Comparison of ENCODE assay signal across 8 cellular contexts in genomic region chr3:141644931-141645330, GRCh38.
A peak's percentile ranks its signal among the peaks of the same experiment; 100 is the strongest.
DNase-seq lines count a peak whose midpoint lies in the region; ATAC-seq and TF ChIP-seq lines count a peak whose summit lies in the region.

No MANE protein-coding gene starts in this region.

- TF ChIP-seq POLR2A in transverse colon (IDR thresholded peaks at IDR 0.05), result no peak

- H3K9me2 ChIP-seq in OCI-LY7 (ENCODE audit: insufficient read depth, low read length), result no peaks in the 10 kb centered on the region

- DNase-seq in NCI-H2081 (lab: John Stamatoyannopoulos, UW), result peak; percentile 28 to 61
- no peak for DNase-seq in NCI-H2081 treated with DMSO at 0.1 percent for 48 hours (lab: John Stamatoyannopoulos, UW)
- DNase-seq in OCI-LY7 (ENCODE audit: low spot score), result peak; percentile 70
- peak; percentile 65 for DNase-seq in activated T-cell treated with anti-CD3 and anti-CD28 coated beads for 48 hours (ENCODE audit: low read depth)
- peak; percentile 74 for DNase-seq in fibroblast of pulmonary artery (ENCODE audit: low read depth)
- DNase-seq in osteoblast (ENCODE audit: insufficient read length, low spot score, missing footprints), result no peak
- DNase-seq in transverse colon, result peak; percentile 87

- intact Hi-C loops in OCI-LY7 (cut with micrococcal nuclease; ENCODE audit: unreplicated experiment), result loop anchor here (1.0 to 5.0 kb wide), 2 partner anchors 68 to 185 kb away; no protein-coding TSS in a partner anchor
- intact Hi-C loops in transverse colon (cut with DNase I; ENCODE audit: low total_unique reads), result no loop called here

- no peaks in the 10 kb centered on the region for H3K36me3 ChIP-seq in OCI-LY7 (ENCODE audit: insufficient read depth, low read length)
- no peaks in the 10 kb centered on the region for H3K36me3 ChIP-seq in osteoblast (ENCODE audit: insufficient read depth, low read length)
- no peaks in the 10 kb centered on the region for H3K36me3 ChIP-seq in transverse colon

- no peaks in the 10 kb centered on the region for H4K20me1 ChIP-seq in OCI-LY7 (ENCODE audit: insufficient read depth, low read length)
- no peaks in the 10 kb centered on the region for H4K20me1 ChIP-seq in osteoblast (ENCODE audit: insufficient read depth, low read length)

- H3K9me3 ChIP-seq in OCI-LY7 (ENCODE audit: low read length) (no peaks in the 10 kb centered on the region), osteoblast (ENCODE audit: low read depth, low read length) (no peaks in the 10 kb centered on the region), transverse colon (no peaks in the 10 kb centered on the region)

- H3K4me1 ChIP-seq in OCI-LY7 (ENCODE audit: insufficient read depth, low read length, poor library complexity, severe bottlenecking) (no peaks in the 10 kb centered on the region), osteoblast (ENCODE audit: insufficient read depth, low read length) (peaks cover 12% of the 10 kb centered on the region), transverse colon (peaks cover 0 to 22% (median 3%) of the 10 kb centered on the region in 4 donors)

- H2AFZ ChIP-seq in OCI-LY7 (ENCODE audit: low read length) (no peak overlapping the region), osteoblast (ENCODE audit: low read length) (no peak overlapping the region)

- TF ChIP-seq CTCF in OCI-LY7 (conservative IDR thresholded peaks at IDR 0.05; ENCODE audit: low read length) (peak; percentile 90), fibroblast of pulmonary artery (IDR thresholded peaks at IDR 0.05; ENCODE audit: low read length, missing control alignments) (peak; percentile 84), osteoblast (IDR thresholded peaks at IDR 0.05; ENCODE audit: extremely low read depth, low read depth, low read length) (peak; percentile 91), transverse colon (IDR thresholded peaks at IDR 0.05) (peak; percentile 63 to 76 (median 69))

- H3K79me2 ChIP-seq in OCI-LY7 (ENCODE audit: insufficient read depth, low read depth, low read length), result no peaks in the 10 kb centered on the region
- no peaks in the 10 kb centered on the region for H3K79me2 ChIP-seq in osteoblast (ENCODE audit: insufficient read depth, low read length)

- in situ Hi-C loops in transverse colon (cut with MboI; ENCODE audit: low pct_ligation_motif_present in 1 of 4, low pct_unique_long_range_greater_than_20kb in 1 of 4, low sequenced_read_pairs in 3 of 4), result loop anchor here in 1 of 4 donors (10.0 kb wide), 1 partner anchor 180 kb away; no protein-coding TSS in a partner anchor

- ATAC-seq in HG03039 (IDR thresholded peaks at IDR 0.05; ENCODE audit: unreplicated experiment), result peak; percentile 73

- WGBS in transverse colon (ENCODE audit: low coverage in 1 of 2), 2 donors, result 41% methylated on average over 5 of the region's 5 CpGs; no CpG with 5 or more reads in 1 of the 2 donors

- H3K4me2 ChIP-seq in OCI-LY7 (ENCODE audit: low read length), result no peak overlapping the region
- no peak overlapping the region for H3K4me2 ChIP-seq in osteoblast (ENCODE audit: insufficient read depth, low read length)

- BruUV-seq in OCI-LY7 (replicated peaks; lab: Mats Ljungman, UMichigan), result no TSS peak

- POLR2A ChIA-PET in OCI-LY7 (lab: Charles Lee), result interaction anchor here (0.5 to 0.7 kb wide), 3 partner anchors 68 to 666 kb away, joined by 3 to 5 read pairs (median 3); no protein-coding TSS in a partner anchor

- no peak overlapping the region for H3K4me3 ChIP-seq in OCI-LY7 (ENCODE audit: low read depth, low read length, poor library complexity, severe bottlenecking)
- H3K4me3 ChIP-seq in fibroblast of pulmonary artery (replicated peaks; ENCODE audit: low read depth, low read length), result no peak overlapping the region
- H3K4me3 ChIP-seq in osteoblast (ENCODE audit: insufficient read depth, low read length), result no peak overlapping the region
- H3K4me3 ChIP-seq in transverse colon, result no peak overlapping the region

- no peaks in the 10 kb centered on the region for H3K27me3 ChIP-seq in osteoblast (ENCODE audit: insufficient read depth, low read length)
- H3K27me3 ChIP-seq in transverse colon, result no peaks in the 10 kb centered on the region

- H3K27ac ChIP-seq in OCI-LY7 (ENCODE audit: low read depth, low read length, poor library complexity, severe bottlenecking), result no peak overlapping the region
- H3K27ac ChIP-seq in osteoblast (ENCODE audit: low read depth, low read length), result no peak overlapping the region
- no peak overlapping the region for H3K27ac ChIP-seq in transverse colon

- CTCF ChIA-PET in OCI-LY7 (lab: Charles Lee; ENCODE audit: unreplicated experiment), result no interaction called here

- no peak for TF ChIP-seq EP300 in transverse colon (IDR thresholded peaks at IDR 0.05; ENCODE audit: low read depth)

Comparison
In these comparisons a context has a peak if more than half of its experiments do, and no peak if none do; other contexts are left out.
1. DNase-seq: peak in NCI-H2081 (2 of 2), OCI-LY7 (single experiment), activated T-cell treated with anti-CD3 and anti-CD28 coated beads for 48 hours (single experiment), fibroblast of pulmonary artery (single experiment) and transverse colon (single experiment); none in NCI-H2081 treated with DMSO at 0.1 percent for 48 hours (single experiment) and osteoblast (single experiment).
2. Peak in every context shown above with its lines, with median percentiles within 50 percentile points of each other: CTCF ChIP-seq.